In genomic region chr2:33477473-33478468, GRCh38 we compare ENCODE assay signal across 8 cellular contexts. TPM values are rescaled to one million over a fixed set of nuclear protein-coding genes. Genes with fewer than 3 reads are reported as not detected.
A peak's percentile ranks its signal among the peaks of the same experiment; 100 is the strongest.
DNase-seq lines count a peak whose midpoint lies in the region; ATAC-seq and TF ChIP-seq lines count a peak whose summit lies in the region.

No MANE protein-coding gene starts in this region.

- DNase-seq in activated CD4-positive, alpha-beta T cell treated with anti-CD3 and anti-CD28 coated beads, Interleukin-2, amount 10 ng/mL, durations not matched to agents 24 days and 14 days: peak; percentile 71
- no peak for DNase-seq in activated CD4-positive, alpha-beta T cell treated with anti-CD3 and anti-CD28 coated beads, Interleukin-2, amount 50 U/mL, for 48 hours
- DNase-seq in T-helper 2 cell treated with Interferon-gamma antibody and Interleukin-4, amounts not matched to agents 5 μg/mL and 100 μg/mL, for 36 hours (ENCODE audit: low spot score): peak; percentile 30
- DNase-seq in heart left ventricle: peak in 4 of 5 donors; percentile 45 to 57 (median 52)
- peak; percentile 24 to 53 for DNase-seq in gastrocnemius medialis
- DNase-seq in NCI-H446 treated with DMSO at 0.1 percent for 48 hours (lab: John Stamatoyannopoulos, UW): no peak
- no peak for DNase-seq in AG20443 (ENCODE audit: low spot score)

- H3K4me1 ChIP-seq in heart left ventricle (peaks cover 3 to 76% (median 50%) of the 10 kb centered on the region in 12 donors), gastrocnemius medialis (peaks cover 51 to 58% of the 10 kb centered on the region in 2 donors)

- H3K36me3 ChIP-seq in heart left ventricle (no peaks in the 10 kb centered on the region), gastrocnemius medialis (no peaks in the 10 kb centered on the region)

- no peaks in the 10 kb centered on the region for H3K9me3 ChIP-seq in heart left ventricle
- H3K9me3 ChIP-seq in gastrocnemius medialis: no peaks in the 10 kb centered on the region

- H3K27me3 ChIP-seq in heart left ventricle: no peaks in the 10 kb centered on the region
- no peaks in the 10 kb centered on the region for H3K27me3 ChIP-seq in gastrocnemius medialis

- no peaks in the 10 kb centered on the region for H3K36me3 Mint-ChIP-seq in activated CD4-positive, alpha-beta T cell treated with anti-CD3 and anti-CD28 coated beads, Interleukin-2, amount 10 ng/mL, durations not matched to agents 24 days and 14 days (ENCODE audit: low read depth)
- H3K36me3 Mint-ChIP-seq in T-helper 2 cell treated with Interferon-gamma antibody and Interleukin-4, amounts not matched to agents 5 μg/mL and 100 μg/mL, for 36 hours (ENCODE audit: low read depth): peaks cover 3% of the 10 kb centered on the region

- in situ Hi-C loops in gastrocnemius medialis (cut with MboI; ENCODE audit: low sequenced_read_pairs in 4 of 4): loop anchor here in 1 of 4 donors (10.0 kb wide), 1 partner anchor 97 kb away; no protein-coding TSS in a partner anchor

- peaks cover 31% of the 10 kb centered on the region for H3K4me1 Mint-ChIP-seq in activated CD4-positive, alpha-beta T cell treated with anti-CD3 and anti-CD28 coated beads, Interleukin-2, amount 10 ng/mL, durations not matched to agents 24 days and 14 days
- peaks cover 25% of the 10 kb centered on the region for H3K4me1 Mint-ChIP-seq in T-helper 2 cell treated with Interferon-gamma antibody and Interleukin-4, amounts not matched to agents 5 μg/mL and 100 μg/mL, for 36 hours (ENCODE audit: low read depth)

- no peak for TF ChIP-seq CTCF in heart left ventricle (IDR thresholded peaks at IDR 0.05)
- TF ChIP-seq CTCF in gastrocnemius medialis (IDR thresholded peaks at IDR 0.05 in 4 of 5, conservative IDR thresholded peaks at IDR 0.05 in 1 of 5): no peak

- peak; percentile 26 for ATAC-seq in HG03060 (IDR thresholded peaks at IDR 0.05; ENCODE audit: low read depth, unreplicated experiment)
- ATAC-seq in heart left ventricle: peak in 3 of 4 donors; percentile 4 to 27 (median 11)
- peak; percentile 14 to 15 for ATAC-seq in gastrocnemius medialis

- H3K27ac ChIP-seq in heart left ventricle (peak overlapping the region; percentile 35 to 99 (median 94)), gastrocnemius medialis (peak overlapping the region; percentile 90 to 100 (median 93))

- intact Hi-C loops in activated CD4-positive, alpha-beta T cell treated with anti-CD3 and anti-CD28 coated beads, Interleukin-2, amount 10 ng/mL, durations not matched to agents 24 days and 14 days (cut with micrococcal nuclease): loop anchor here (5.0 kb wide), 1 partner anchor 50 kb away; no protein-coding TSS in a partner anchor
- intact Hi-C loops in heart left ventricle (cut with DNase I) (loop anchor here (2.0 to 10.0 kb wide), 9 partner anchors 45 to 107 kb away; no protein-coding TSS in a partner anchor), gastrocnemius medialis (cut with DNase I; ENCODE audit: low total_unique reads) (loop anchor here (5.0 kb wide), 2 partner anchors 105 to 120 kb away; partner anchors contain the start of gene FAM98A)

- no peaks in the 10 kb centered on the region for H3K9me3 Mint-ChIP-seq in activated CD4-positive, alpha-beta T cell treated with anti-CD3 and anti-CD28 coated beads, Interleukin-2, amount 10 ng/mL, durations not matched to agents 24 days and 14 days
- H3K9me3 Mint-ChIP-seq in T-helper 2 cell treated with Interferon-gamma antibody and Interleukin-4, amounts not matched to agents 5 μg/mL and 100 μg/mL, for 36 hours: no peaks in the 10 kb centered on the region

- H3K4me3 Mint-ChIP-seq in activated CD4-positive, alpha-beta T cell treated with anti-CD3 and anti-CD28 coated beads, Interleukin-2, amount 10 ng/mL, durations not matched to agents 24 days and 14 days: peak overlapping the region; percentile 93
- H3K4me3 Mint-ChIP-seq in T-helper 2 cell treated with Interferon-gamma antibody and Interleukin-4, amounts not matched to agents 5 μg/mL and 100 μg/mL, for 36 hours: peak overlapping the region; percentile 93

- WGBS in heart left ventricle, 4 donors: 54 to 64% (median 61%) methylated on average over 20 of the region's 20 CpGs

- H3K27ac Mint-ChIP-seq in activated CD4-positive, alpha-beta T cell treated with anti-CD3 and anti-CD28 coated beads, Interleukin-2, amount 10 ng/mL, durations not matched to agents 24 days and 14 days: peak overlapping the region; percentile 99
- peak overlapping the region; percentile 99 for H3K27ac Mint-ChIP-seq in T-helper 2 cell treated with Interferon-gamma antibody and Interleukin-4, amounts not matched to agents 5 μg/mL and 100 μg/mL, for 36 hours

- TF ChIP-seq POLR2A in heart left ventricle (IDR thresholded peaks at IDR 0.05) (no peak), gastrocnemius medialis (IDR thresholded peaks at IDR 0.05) (peak in 1 of 2 donors; percentile 15)

- peak overlapping the region in 10 of 12 donors; percentile 15 to 79 (median 64) for H3K4me3 ChIP-seq in heart left ventricle
- peak overlapping the region; percentile 69 to 99 (median 78) for H3K4me3 ChIP-seq in gastrocnemius medialis

- peaks cover under 1% of the 10 kb centered on the region for H3K27me3 Mint-ChIP-seq in activated CD4-positive, alpha-beta T cell treated with anti-CD3 and anti-CD28 coated beads, Interleukin-2, amount 10 ng/mL, durations not matched to agents 24 days and 14 days
- H3K27me3 Mint-ChIP-seq in T-helper 2 cell treated with Interferon-gamma antibody and Interleukin-4, amounts not matched to agents 5 μg/mL and 100 μg/mL, for 36 hours (ENCODE audit: low read depth): peaks cover 7% of the 10 kb centered on the region

RNA-seq across cellular contexts. Expression of gene RASGRP3, which starts 1.3 kb away (rescaled TPM):
- 3.3 and 5.3 TPM in 2 replicates for total RNA-seq in activated CD4-positive, alpha-beta T cell treated with anti-CD3 and anti-CD28 coated beads, Interleukin-2, amount 10 ng/mL, durations not matched to agents 24 days and 14 days
- total RNA-seq in heart left ventricle (10 to 100 TPM; 47.8 to 73.3 (median 62.2) TPM), gastrocnemius medialis (10 to 100 TPM; 10.0 to 22.5 (median 12.1) TPM)
- polyA plus RNA-seq in heart left ventricle: 10 to 100 TPM; 17.7 to 27.2 TPM

Comparison
In these comparisons a context has a peak if more than half of its experiments do, and no peak if none do; other contexts are left out.
1. DNase-seq: peak in activated CD4-positive, alpha-beta T cell treated with anti-CD3 and anti-CD28 coated beads, Interleukin-2, amount 10 ng/mL, durations not matched to agents 24 days and 14 days (single experiment), T-helper 2 cell treated with Interferon-gamma antibody and Interleukin-4, amounts not matched to agents 5 μg/mL and 100 μg/mL, for 36 hours (single experiment), heart left ventricle (4 of 5) and gastrocnemius medialis (2 of 2); none in activated CD4-positive, alpha-beta T cell treated with anti-CD3 and anti-CD28 coated beads, Interleukin-2, amount 50 U/mL, for 48 hours (0 of 2), NCI-H446 treated with DMSO at 0.1 percent for 48 hours (single experiment) and AG20443 (single experiment).
2. Peak in every context shown above with its lines, with median percentiles within 50 percentile points of each other: ATAC-seq.